In the genomic region with DNA sequence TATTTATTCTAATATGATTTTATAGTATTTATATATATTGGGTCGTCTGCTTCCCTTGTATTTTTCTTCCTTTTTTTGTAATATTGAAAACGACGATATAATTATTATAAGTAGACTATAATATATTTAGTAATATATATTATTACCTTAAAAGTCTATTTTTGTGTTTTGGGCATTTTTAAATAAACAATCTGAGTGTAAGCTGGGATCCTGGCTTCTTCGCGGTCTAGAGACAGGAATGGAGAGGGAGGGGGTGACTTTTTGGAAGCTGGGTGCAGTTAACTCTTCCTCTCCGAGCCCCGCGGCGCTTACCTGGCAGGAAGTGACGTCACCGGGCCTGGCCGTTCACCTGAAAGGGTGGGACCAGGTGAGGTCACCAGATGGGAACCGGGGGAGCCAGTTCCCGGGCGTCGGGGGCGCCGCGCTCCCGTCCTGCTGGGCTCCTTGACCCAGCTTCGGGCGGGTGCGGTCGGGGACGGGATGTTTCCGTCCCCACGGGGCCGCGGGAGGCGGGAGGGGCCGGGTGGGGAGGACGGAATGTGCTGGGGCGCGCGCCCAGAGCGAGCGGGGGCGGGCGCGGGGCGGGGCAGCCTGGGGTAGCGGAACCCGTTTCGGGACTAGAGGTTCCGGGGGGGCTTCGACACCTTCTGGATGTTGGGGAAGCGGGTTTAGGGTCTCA, we compare ENCODE assay signal across 8 cellular contexts. TPM values are rescaled to one million over a fixed set of nuclear protein-coding genes. Genes with fewer than 3 reads are reported as not detected.
DNase-seq lines count a peak whose midpoint lies in the region; ATAC-seq and TF ChIP-seq lines count a peak whose summit lies in the region.

No MANE protein-coding gene starts in this region.

- H3K4me3 ChIP-seq in CD8-positive, alpha-beta T cell (ENCODE audit: low read depth, low read length), result peak overlapping the region; percentile 100
- peak overlapping the region; percentile 84 to 90 for H3K4me3 ChIP-seq in gastroesophageal sphincter
- H3K4me3 ChIP-seq in thymus (ENCODE audit: low read length), result peak overlapping the region; percentile 99

- H3K36me3 Mint-ChIP-seq in CD8-positive, alpha-beta T cell, result peaks cover 34% of the 10 kb centered on the region
- H3K36me3 Mint-ChIP-seq in activated naive CD4-positive, alpha-beta T cell treated with anti-CD3 and anti-CD28 coated beads for 36 hours (ENCODE audit: low read depth), result peaks cover 29% of the 10 kb centered on the region

- H3K27me3 ChIP-seq in CD8-positive, alpha-beta T cell (ENCODE audit: insufficient read depth, low read length), result no peaks in the 10 kb centered on the region
- H3K27me3 ChIP-seq in gastroesophageal sphincter (no peaks in the 10 kb centered on the region), thymus (ENCODE audit: control insufficient read depth, insufficient read depth) (no peaks in the 10 kb centered on the region)

- peak overlapping the region; percentile 94 for H3K27ac ChIP-seq in CD8-positive, alpha-beta T cell (ENCODE audit: low read depth, low read length)
- H3K27ac ChIP-seq in gastroesophageal sphincter, result peak overlapping the region; percentile 99 to 100 (median 99)
- peak overlapping the region; percentile 99 for H3K27ac ChIP-seq in thymus (ENCODE audit: low read depth)

- no peak for TF ChIP-seq CTCF in CD8-positive, alpha-beta T cell (IDR thresholded peaks at IDR 0.05)
- no peak for TF ChIP-seq CTCF in gastroesophageal sphincter (IDR thresholded peaks at IDR 0.05)

- H3K9me3 Mint-ChIP-seq in CD8-positive, alpha-beta T cell, result no peaks in the 10 kb centered on the region
- H3K9me3 Mint-ChIP-seq in activated naive CD4-positive, alpha-beta T cell treated with anti-CD3 and anti-CD28 coated beads for 36 hours, result no peaks in the 10 kb centered on the region

- peaks cover 45% of the 10 kb centered on the region for H3K4me1 ChIP-seq in CD8-positive, alpha-beta T cell (ENCODE audit: insufficient read depth, low read length)
- peaks cover 0 to 45% (median 21%) of the 10 kb centered on the region in 3 donors for H3K4me1 ChIP-seq in gastroesophageal sphincter
- peaks cover 30% of the 10 kb centered on the region for H3K4me1 ChIP-seq in thymus (ENCODE audit: control insufficient read depth, insufficient read depth, low read length)

- H3K27ac Mint-ChIP-seq in CD8-positive, alpha-beta T cell, result peak overlapping the region; percentile 98
- H3K27ac Mint-ChIP-seq in activated naive CD4-positive, alpha-beta T cell treated with anti-CD3 and anti-CD28 coated beads for 36 hours, result peak overlapping the region; percentile 98

- peak; percentile 7 for ATAC-seq in CD8-positive, alpha-beta T cell
- peak; percentile 20 for ATAC-seq in gastroesophageal sphincter

- peak; percentile 73 to 95 (median 88) for DNase-seq in CD8-positive, alpha-beta T cell
- DNase-seq in HuH-7.5 (ENCODE audit: low spot score) (peak; percentile 92), RPMI7951 (ENCODE audit: low read depth) (peak; percentile 73), nucleus accumbens (lab: John Stamatoyannopoulos, UW) (peak in 46 of 56 donors; percentile 14 to 82 (median 44)), GM19238 (ENCODE audit: insufficient read length, low spot score) (no peak)
- DNase-seq in activated naive CD4-positive, alpha-beta T cell treated with anti-CD3 and anti-CD28 coated beads for 36 hours, result peak; percentile 95

- CTCF ChIA-PET in CD8-positive, alpha-beta T cell (lab: Charles Lee), result interaction anchor here (5.1 kb wide), 1 partner anchor 11 kb away, joined by 59 read pairs; no protein-coding TSS in a partner anchor
- CTCF ChIA-PET in activated naive CD4-positive, alpha-beta T cell treated with anti-CD3 and anti-CD28 coated beads for 36 hours (lab: Charles Lee), result interaction anchor here (1.4 to 3.7 kb wide), 2 partner anchors 12 to 26 kb away, joined by 3 to 26 read pairs; partner anchors contain the start of gene RPS16

- 0 to 1% methylated on average over 5 to 9 of the region's 47 CpGs for WGBS in gastroesophageal sphincter (ENCODE audit: low coverage in 1 of 2), 2 donors
- WGBS in thymus, result 3% methylated on average over 47 of the region's 47 CpGs

- peak; percentile 86 to 92 for TF ChIP-seq POLR2A in gastroesophageal sphincter (IDR thresholded peaks at IDR 0.05)

- TF ChIP-seq EP300 in gastroesophageal sphincter (IDR thresholded peaks at IDR 0.05), result peak; percentile 83

- intact Hi-C loops in CD8-positive, alpha-beta T cell (cut with DNase I, micrococcal nuclease), result loop anchor here (5.0 to 10.0 kb wide), 3 partner anchors 557 to 1195 kb away; partner anchors contain the start of genes LTBP4 (in 2 of the 2) and FAM98C (in 1 of the 2)
- intact Hi-C loops in activated naive CD4-positive, alpha-beta T cell treated with anti-CD3 and anti-CD28 coated beads for 36 hours (cut with micrococcal nuclease), result loop anchor here (10.0 kb wide), 1 partner anchor 1205 kb away; no protein-coding TSS in a partner anchor

- peak overlapping the region; percentile 89 for H3K4me3 Mint-ChIP-seq in CD8-positive, alpha-beta T cell
- peak overlapping the region; percentile 97 for H3K4me3 Mint-ChIP-seq in activated naive CD4-positive, alpha-beta T cell treated with anti-CD3 and anti-CD28 coated beads for 36 hours

- POLR2A ChIA-PET in CD8-positive, alpha-beta T cell (lab: Charles Lee), result interaction anchor here (0.8 to 4.3 kb wide), 6 partner anchors 9 to 74 kb away, joined by 4 to 66 read pairs (median 10); partner anchors contain the start of genes GMFG, MED29, PAF1 and RPS16

- no peaks in the 10 kb centered on the region for H3K9me3 ChIP-seq in CD8-positive, alpha-beta T cell (ENCODE audit: low read length)
- H3K9me3 ChIP-seq in gastroesophageal sphincter, result no peaks in the 10 kb centered on the region
- H3K9me3 ChIP-seq in thymus (ENCODE audit: control insufficient read depth), result no peaks in the 10 kb centered on the region

- H3K4me1 Mint-ChIP-seq in CD8-positive, alpha-beta T cell (ENCODE audit: low read depth), result peaks cover 46% of the 10 kb centered on the region
- peaks cover 50% of the 10 kb centered on the region for H3K4me1 Mint-ChIP-seq in activated naive CD4-positive, alpha-beta T cell treated with anti-CD3 and anti-CD28 coated beads for 36 hours (ENCODE audit: low read depth)

- H3K27me3 Mint-ChIP-seq in CD8-positive, alpha-beta T cell (ENCODE audit: low read depth), result no peaks in the 10 kb centered on the region
- H3K27me3 Mint-ChIP-seq in activated naive CD4-positive, alpha-beta T cell treated with anti-CD3 and anti-CD28 coated beads for 36 hours (ENCODE audit: low read depth), result peaks cover 2% of the 10 kb centered on the region

- H3K36me3 ChIP-seq in CD8-positive, alpha-beta T cell (ENCODE audit: insufficient read depth, low read length), result peaks cover 17% of the 10 kb centered on the region
- H3K36me3 ChIP-seq in gastroesophageal sphincter (peaks cover 4 to 22% of the 10 kb centered on the region in 2 donors), thymus (ENCODE audit: control insufficient read depth, insufficient read depth) (peaks cover 15% of the 10 kb centered on the region)

RNA-seq across cellular contexts. Expression of gene ZFP36, which starts 2.7 kb away (rescaled TPM):
- 1,000 to 10,000 TPM; 1,672 to 1,779 TPM for total RNA-seq in CD8-positive, alpha-beta T cell
- 2.9 and 6.4 TPM in 2 replicates for total RNA-seq in RPMI7951 (2014; rRNA removed; shearing (Covaris generic))
- 100 to 1,000 TPM; 113 to 116 TPM for total RNA-seq in activated naive CD4-positive, alpha-beta T cell treated with anti-CD3 and anti-CD28 coated beads for 36 hours
- total RNA-seq in gastroesophageal sphincter, result 100 to 1,000 TPM in 3 of 4 donors, 10 to 100 TPM in 1; 78.6 to 276 (median 158) TPM
- 250 TPM for polyA plus RNA-seq in thymus

RNA-seq across cellular contexts. Expression of gene PLEKHG2, which starts 3.1 kb away (rescaled TPM):
- 10 to 100 TPM; 54.8 to 69.0 TPM for total RNA-seq in CD8-positive, alpha-beta T cell
- total RNA-seq in RPMI7951 (2014; rRNA removed; shearing (Covaris generic)), result 4.8 and 13.0 TPM in 2 replicates
- total RNA-seq in activated naive CD4-positive, alpha-beta T cell treated with anti-CD3 and anti-CD28 coated beads for 36 hours, result 10 to 100 TPM; 27.3 to 34.6 TPM
- total RNA-seq in gastroesophageal sphincter, result 10 to 100 TPM; 19.5 to 35.3 (median 23.4) TPM
- 30.8 TPM for polyA plus RNA-seq in thymus

RNA-seq across cellular contexts. Expression of gene MED29, which starts 18.2 kb away (rescaled TPM):
- 10 to 100 TPM; 45.9 to 55.1 TPM for total RNA-seq in CD8-positive, alpha-beta T cell
- total RNA-seq in RPMI7951 (2014; rRNA removed; shearing (Covaris generic)), result 22.2 and 39.5 TPM in 2 replicates
- total RNA-seq in activated naive CD4-positive, alpha-beta T cell treated with anti-CD3 and anti-CD28 coated beads for 36 hours, result 10 to 100 TPM; 18.0 to 18.5 TPM
- total RNA-seq in gastroesophageal sphincter, result 10 to 100 TPM; 30.0 to 50.7 (median 36.4) TPM
- 27.8 TPM for polyA plus RNA-seq in thymus

RNA-seq across cellular contexts. Expression of gene PAF1, which starts 18.4 kb away (rescaled TPM):
- total RNA-seq in CD8-positive, alpha-beta T cell, result 100 to 1,000 TPM; 109 to 117 TPM
- 44.3 and 59.4 TPM in 2 replicates for total RNA-seq in RPMI7951 (2014; rRNA removed; shearing (Covaris generic))
- total RNA-seq in activated naive CD4-positive, alpha-beta T cell treated with anti-CD3 and anti-CD28 coated beads for 36 hours, result 10 to 100 TPM; 31.9 to 34.9 TPM
- 10 to 100 TPM; 32.8 to 48.0 (median 44.0) TPM for total RNA-seq in gastroesophageal sphincter
- 40.1 TPM for polyA plus RNA-seq in thymus

RNA-seq across cellular contexts. Expression of gene RPS16, which starts 26.4 kb away (rescaled TPM):
- total RNA-seq in CD8-positive, alpha-beta T cell, result 1,000 to 10,000 TPM; 4,439 to 4,447 TPM
- 107 and 123 TPM in 2 replicates for total RNA-seq in RPMI7951 (2014; rRNA removed; shearing (Covaris generic))
- 1,000 to 10,000 TPM; 4,195 to 4,327 TPM for total RNA-seq in activated naive CD4-positive, alpha-beta T cell treated with anti-CD3 and anti-CD28 coated beads for 36 hours
- total RNA-seq in gastroesophageal sphincter, result 1,000 to 10,000 TPM; 1,023 to 1,769 (median 1,110) TPM
- polyA plus RNA-seq in thymus, result 3,143 TPM

Comparison
In these comparisons a context has a peak if more than half of its experiments do, and no peak if none do; other contexts are left out.
1. RNA of gene ZFP36, which starts 2.7 kb away (total RNA-seq): 1,672 to 1,779 TPM in CD8-positive, alpha-beta T cell, 78.6 to 276 TPM in gastroesophageal sphincter and 113 to 116 TPM in activated naive CD4-positive, alpha-beta T cell treated with anti-CD3 and anti-CD28 coated beads for 36 hours; 2.9 to 6.4 TPM in RPMI7951; every median in the first group is over 10 times any median in the second.
2. Peak in every context shown above with its lines, with median percentiles within 50 percentile points of each other: H3K27ac ChIP-seq and H3K4me3 ChIP-seq.